In genomic region chr16:88624481-88624880, GRCh38 we compare ENCODE assay signal across 33 cellular contexts. TPM values are rescaled to one million over a fixed set of nuclear protein-coding genes. Genes with fewer than 3 reads are reported as not detected.
"Had no signal": no experiment of that assay in that cellular context is flagged by ENCODE, and none has a peak within 500 bp of the region (broad histone marks: within the 10 kb centered on the region; RNA-seq: fewer than 3 reads in every experiment).

No MANE protein-coding gene starts in this region.

- H3K9me3 Mint-ChIP-seq: activated CD4-positive, alpha-beta memory T cell treated with anti-CD3 and anti-CD28 coated beads, Interleukin-2, amount 10 ng/mL, durations not matched to agents 7 days and 5 days; activated CD4-positive, alpha-beta T cell treated with anti-CD3 and anti-CD28 coated beads, Interleukin-2, amount 10 ng/mL, durations not matched to agents 7 days and 5 days; activated T-cell treated with anti-CD3 and anti-CD28 coated beads, Interleukin-2, amount 50 U/mL, for 4 hours; activated T-helper 17 cell treated with anti-CD3 and anti-CD28 coated beads, Interleukin-2, amount 50 U/mL, for 72 hours; effector memory CD8-positive, alpha-beta T cell; T-helper 2 cell treated with Interferon-gamma antibody and Interleukin-4, amounts not matched to agents 5 μg/mL and 100 μg/mL, for 36 hours had no signal

- H3K4me3 ChIP-seq: esophagus muscularis mucosa, gastrocnemius medialis had no signal

- FAIRE-seq: astrocyte, bronchial epithelial cell, colon had no signal

- H3K36me3 Mint-ChIP-seq: activated naive CD8-positive, alpha-beta T cell had no signal

- H3K27ac Mint-ChIP-seq: activated CD4-positive, alpha-beta T cell treated with anti-CD3 and anti-CD28 coated beads, Interleukin-2, amount 10 ng/mL, durations not matched to agents 7 days and 5 days; activated naive CD8-positive, alpha-beta T cell; T-helper 2 cell treated with Interferon-gamma antibody and Interleukin-4, amounts not matched to agents 5 μg/mL and 100 μg/mL, for 36 hours had no signal

- DNase-seq: activated CD4-positive, alpha-beta T cell treated with anti-CD3 and anti-CD28 coated beads for 1 hour; activated CD4-positive, alpha-beta T cell treated with anti-CD3 and anti-CD28 coated beads for 4 hours; activated CD4-positive, alpha-beta T cell treated with anti-CD3 and anti-CD28 coated beads, Interleukin-2, amount 10 ng/mL, durations not matched to agents 7 days and 5 days; activated CD4-positive, alpha-beta T cell treated with anti-CD3 and anti-CD28 coated beads, Interleukin-2, amount 50 U/mL, for 4 hours; activated effector memory CD4-positive, alpha-beta T cell treated with Interleukin-2 at 50 U/mL for 16 hours; activated gamma-delta T cell treated with Interleukin-2 at 50 U/mL for 16 hours; activated naive CD4-positive, alpha-beta T cell treated with anti-CD3 and anti-CD28 coated beads, Interleukin-2, amount 50 U/mL, for 16 hours; activated T-cell treated with anti-CD3 and anti-CD28 coated beads, Interleukin-2, amount 50 U/mL, for 4 hours; amniotic stem cell; anterior cingulate cortex; brain microvascular endothelial cell; cortex of kidney; dermis blood vessel endothelial cell; effector CD4-positive, alpha-beta T cell; effector memory CD8-positive, alpha-beta T cell; erythroblast; foreskin keratinocyte; gastrocnemius medialis; glutamatergic neuron; T-helper 1 cell; T-helper 17 cell; T1000 had no signal

- ATAC-seq: effector memory CD8-positive, alpha-beta T cell; foreskin keratinocyte; gastrocnemius medialis; T-helper 17 cell had no signal

- H3K27ac ChIP-seq: brain microvascular endothelial cell, esophagus muscularis mucosa, foreskin keratinocyte, gastrocnemius medialis had no signal

- H3K27me3 Mint-ChIP-seq: activated CD4-positive, alpha-beta memory T cell treated with anti-CD3 and anti-CD28 coated beads, Interleukin-2, amount 10 ng/mL, durations not matched to agents 7 days and 5 days; activated CD4-positive, alpha-beta T cell treated with anti-CD3 and anti-CD28 coated beads, Interleukin-2, amount 10 ng/mL, durations not matched to agents 7 days and 5 days; activated naive CD8-positive, alpha-beta T cell; activated T-helper 17 cell treated with anti-CD3 and anti-CD28 coated beads, Interleukin-2, amount 50 U/mL, for 72 hours; effector memory CD8-positive, alpha-beta T cell; T-helper 17 cell had no signal

- H3K4me3 Mint-ChIP-seq: activated CD4-positive, alpha-beta memory T cell treated with anti-CD3 and anti-CD28 coated beads, Interleukin-2, amount 10 ng/mL, durations not matched to agents 7 days and 5 days; activated CD4-positive, alpha-beta T cell treated with anti-CD3 and anti-CD28 coated beads, Interleukin-2, amount 10 ng/mL, durations not matched to agents 7 days and 5 days; activated naive CD8-positive, alpha-beta T cell; activated T-cell treated with anti-CD3 and anti-CD28 coated beads, Interleukin-2, amount 50 U/mL, for 4 hours; effector memory CD8-positive, alpha-beta T cell; T-helper 17 cell; T-helper 2 cell treated with Interferon-gamma antibody and Interleukin-4, amounts not matched to agents 5 μg/mL and 100 μg/mL, for 36 hours had no signal

- H3K4me1 ChIP-seq: foreskin keratinocyte, gastrocnemius medialis had no signal

- H3K27me3 ChIP-seq: brain microvascular endothelial cell, esophagus muscularis mucosa, foreskin keratinocyte, gastrocnemius medialis had no signal

- H3K9me3 ChIP-seq: esophagus muscularis mucosa, gastrocnemius medialis had no signal

RNA-seq across cellular contexts. Expression of gene IL17C, which starts 13.9 kb away (rescaled TPM):
- total RNA-seq: activated T-cell treated with anti-CD3 and anti-CD28 coated beads, Interleukin-2, amount 50 U/mL, for 4 hours; cardiac septum; chondrocyte; dermis blood vessel endothelial cell; esophagus muscularis mucosa; foreskin keratinocyte; gastrocnemius medialis had no signal
- polyA plus RNA-seq: adipose tissue, foreskin keratinocyte had no signal
